Comparison of ENCODE assay signal across 28 cellular contexts in genomic region chr7:37893359-37893758, GRCh38. TPM values are rescaled to one million over a fixed set of nuclear protein-coding genes. Genes with fewer than 3 reads are reported as not detected.
"Had no signal": no experiment of that assay in that cellular context is flagged by ENCODE, and none has a peak within 500 bp of the region (broad histone marks: within the 10 kb centered on the region; RNA-seq: fewer than 3 reads in every experiment).

No MANE protein-coding gene starts in this region.

- ATAC-seq: HepG2, T-cell had no signal

- H3K4me1 Mint-ChIP-seq: T-cell had no signal

- H3K36me3 ChIP-seq: Peyer's patch had no signal

- H3K27ac ChIP-seq: PC-9, Peyer's patch, RWPE1 had no signal

- H3K9me3 ChIP-seq: Peyer's patch, SK-N-SH had no signal

- H3K9me3 Mint-ChIP-seq: T-cell had no signal

- H3K4me3 ChIP-seq: PC-9, Peyer's patch had no signal

- H3K27me3 ChIP-seq: Peyer's patch had no signal

- H3K4me2 ChIP-seq: PC-9, SK-N-SH had no signal

- H3K4me1 ChIP-seq: Peyer's patch had no signal

- H3K36me3 Mint-ChIP-seq: T-cell had no signal

- H3K9ac ChIP-seq: SK-N-SH had no signal

- H3K4me3 Mint-ChIP-seq: T-cell had no signal

- H2AFZ ChIP-seq: PC-9 had no signal

- H3K27ac Mint-ChIP-seq: T-cell had no signal

- DNase-seq: IMR-90, Karpas-422, KG1, MM.1S, NCI-H1092 treated with DMSO at 0.1 percent for 48 hours, NCI-H1436, NCI-H187, NCI-H2029, NCI-H2081 treated with DMSO at 0.1 percent for 48 hours, NCI-H2171, NCI-H226, NCI-H446, NCI-H510A, NCI-H524 treated with DMSO at 0.1 percent for 48 hours, NCI-H69, NCI-H774, PC-9, Peyer's patch, SHP77, SK-N-SH, SW 1271, T-cell had no signal

RNA-seq across cellular contexts. Expression of gene SFRP4, which starts 23.3 kb away (rescaled TPM):
- total RNA-seq: IMR-90, OCI-LY7, PC-9, SK-MEL-5 had no signal
- polyA plus RNA-seq: IMR-90, SK-N-SH had no signal

RNA-seq across cellular contexts. Expression of gene EPDR1, which starts 27.1 kb away (rescaled TPM):
- total RNA-seq: OCI-LY7 had no signal

RNA-seq across cellular contexts. Expression of gene NME8, which starts 45.0 kb away (rescaled TPM):
- total RNA-seq: HepG2, HT1080, IMR-90, M059J, OCI-LY7, PC-9 had no signal
- polyA plus RNA-seq: HepG2, IMR-90, SK-N-SH had no signal
